6 cellular contexts compared by ENCODE assay signal in genomic region chr6:38845931-38846330, GRCh38.
"Had no signal": no experiment of that assay in that cellular context is flagged by ENCODE, and none has a peak within 500 bp of the region (broad histone marks: within the 10 kb centered on the region; RNA-seq: fewer than 3 reads in every experiment).

No MANE protein-coding gene starts in this region.

- H3K4me3 ChIP-seq: GM23338 had no signal

- ATAC-seq: GM23338 had no signal

- H3K4me2 ChIP-seq: GM23338 had no signal

- DNase-seq: H9, HCEC 1CT had no signal

- H2AFZ ChIP-seq: GM23338 had no signal

- FAIRE-seq: H1, H54, HTR-8/SVneo had no signal
